1 cellular context compared by ENCODE assay signal in genomic region chr6:111754423-111754822, GRCh38.
TF ChIP-seq lines count a peak whose summit lies in the region.

No MANE protein-coding gene starts in this region.

TF ChIP-seq in H1, 55 proteins besides CTCF, POLR2A, EP300 and RAD21 (continued from another document):
- no peak for TF ChIP-seq ATF3 (IDR thresholded peaks at IDR 0.05; ENCODE audit: insufficient read depth, low read depth, low read length)
- TF ChIP-seq RXRA (IDR thresholded peaks at IDR 0.05; ENCODE audit: insufficient read depth, low read depth, low read length), result no peak
- no peak for TF ChIP-seq JUN (IDR thresholded peaks at IDR 0.05; ENCODE audit: low read depth, low read length)
- TF ChIP-seq RNF2 (IDR thresholded peaks at IDR 0.05; ENCODE audit: borderline replicate concordance, low read depth, low read length, missing control alignments, poor library complexity, severe bottlenecking), result no peak
